In the genomic region with DNA sequence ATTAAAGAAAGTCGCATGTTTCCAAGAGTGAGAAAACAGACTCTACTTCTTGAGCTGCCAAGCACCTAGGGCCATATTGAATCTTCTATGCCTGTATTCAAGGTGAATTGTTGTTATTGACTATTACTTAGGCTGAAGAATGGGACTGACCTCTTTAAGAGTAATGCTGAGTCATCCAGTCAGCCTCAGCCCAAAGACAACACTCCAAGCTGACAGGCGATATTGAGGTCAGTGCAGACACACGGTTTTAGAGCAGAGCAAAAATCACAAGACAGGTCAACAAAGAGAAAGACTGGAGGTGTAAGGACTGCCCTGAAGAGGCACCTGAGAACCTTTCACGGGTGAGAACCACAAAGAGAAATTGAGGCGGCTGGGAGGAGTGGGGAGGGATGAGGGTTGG, we compare ENCODE assay signal across 12 cellular contexts.
DNase-seq lines count a peak whose midpoint lies in the region; ATAC-seq lines count a peak whose summit lies in the region.
"Had no signal": no experiment of that assay in that cellular context is flagged by ENCODE, and none has a peak within 500 bp of the region (broad histone marks: within the 10 kb centered on the region; RNA-seq: fewer than 3 reads in every experiment).

No MANE protein-coding gene starts in this region.

- ATAC-seq in Right ventricle myocardium superior (ENCODE audit: poor library complexity) (peak; percentile 92), HG02973 (IDR thresholded peaks at IDR 0.05; ENCODE audit: unreplicated experiment) (no peak), GM21360 (IDR thresholded peaks at IDR 0.05; ENCODE audit: unreplicated experiment) (no peak)
- ATAC-seq: activated CD8-positive, alpha-beta memory T cell treated with anti-CD3 and anti-CD28 coated beads, Interleukin-2, amount 10 ng/mL, durations not matched to agents 7 days and 5 days; left colon; T-helper 17 cell had no signal

- intact Hi-C loops in Right ventricle myocardium superior (cut with DNase I) (no loop called here), cardiac septum (cut with DNase I) (loop anchor here (10.0 kb wide), 2 partner anchors 107 to 267 kb away; no protein-coding TSS in a partner anchor)

- DNase-seq in Right ventricle myocardium superior (no peak), cardiac septum (ENCODE audit: low spot score) (no peak), astrocyte of the hippocampus (ENCODE audit: low read depth, low spot score) (peak; percentile 56), islet precursor cell (peak; percentile 63), ureter (ENCODE audit: low spot score) (no peak)
- no peak for DNase-seq in stimulated activated naive CD4-positive, alpha-beta T cell treated with Interleukin-2 at 50 U/mL for 16 hours (lab: John Stamatoyannopoulos, UW)
- DNase-seq: activated CD8-positive, alpha-beta memory T cell treated with anti-CD3 and anti-CD28 coated beads, Interleukin-2, amount 10 ng/mL, durations not matched to agents 7 days and 5 days; H7; left colon; T-helper 17 cell had no signal

Comparison
In these comparisons a context has a peak if more than half of its experiments do, and no peak if none do; other contexts are left out.
1. DNase-seq: peak in astrocyte of the hippocampus (single experiment) and islet precursor cell (single experiment); none in Right ventricle myocardium superior (single experiment), cardiac septum (single experiment), stimulated activated naive CD4-positive, alpha-beta T cell treated with Interleukin-2 at 50 U/mL for 16 hours (single experiment) and ureter (single experiment).